7 cellular contexts compared by ENCODE assay signal in the genomic region with DNA sequence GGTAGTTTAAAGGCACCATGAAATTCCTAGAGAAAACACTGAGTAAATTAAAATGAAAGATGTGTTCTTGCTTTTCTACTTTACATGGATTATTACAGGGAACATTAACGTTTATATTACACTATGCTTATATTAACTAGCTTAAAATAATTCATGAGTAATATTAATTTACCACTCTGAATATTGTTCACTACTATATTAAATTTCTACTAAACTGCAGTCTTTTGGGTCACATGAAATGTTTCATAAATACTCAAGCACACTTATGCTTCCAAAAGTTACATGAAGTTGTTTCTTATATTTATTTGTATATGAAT. TPM values are rescaled to one million over a fixed set of nuclear protein-coding genes. Genes with fewer than 3 reads are reported as not detected.
A peak's percentile ranks its signal among the peaks of the same experiment; 100 is the strongest.
DNase-seq lines count a peak whose midpoint lies in the region; ATAC-seq lines count a peak whose summit lies in the region.

No MANE protein-coding gene starts in this region.

- peaks cover 39% of the 10 kb centered on the region for H3K4me1 ChIP-seq in stomach smooth muscle (ENCODE audit: control insufficient read depth, insufficient read depth, low read length)

- peaks cover 24 to 38% (median 25%) of the 10 kb centered on the region in 3 donors for H3K4me1 Mint-ChIP-seq in IgD-negative memory B cell
- H3K4me1 Mint-ChIP-seq in activated CD8-positive, alpha-beta T cell treated with anti-CD3 and anti-CD28 coated beads, Interleukin-2, amount 10 ng/mL, durations not matched to agents 7 days and 5 days (ENCODE audit: low read depth), result peaks cover 49% of the 10 kb centered on the region

- H3K27ac ChIP-seq in layer of hippocampus (ENCODE audit: low read depth, low read length) (peak overlapping the region; percentile 98), stomach smooth muscle (ENCODE audit: low read length) (peak overlapping the region; percentile 88)

- H3K9ac ChIP-seq in stomach smooth muscle (ENCODE audit: low read length in 2 of 2), result peak overlapping the region in 1 of 2 donors; percentile 1

- H3K27me3 ChIP-seq in layer of hippocampus (ENCODE audit: control insufficient read depth, insufficient read depth, low read length) (no peaks in the 10 kb centered on the region), stomach smooth muscle (ENCODE audit: control insufficient read depth in 1 of 2, insufficient read depth in 2 of 2, low read length in 2 of 2) (no peaks in the 10 kb centered on the region)

- POLR2A ChIA-PET in activated CD8-positive, alpha-beta T cell treated with anti-CD3 and anti-CD28 coated beads, Interleukin-2, amount 10 ng/mL, durations not matched to agents 7 days and 5 days (lab: Charles Lee), result interaction anchor here (0.7 to 2.3 kb wide), 2 partner anchors 10 to 72 kb away, joined by 3 to 13 read pairs; a partner anchor contains a TSS

- peak overlapping the region; percentile 65 to 87 (median 79) for H3K4me3 Mint-ChIP-seq in IgD-negative memory B cell
- H3K4me3 Mint-ChIP-seq in activated CD8-positive, alpha-beta T cell treated with anti-CD3 and anti-CD28 coated beads, Interleukin-2, amount 10 ng/mL, durations not matched to agents 7 days and 5 days, result peak overlapping the region; percentile 56

- peak overlapping the region in 1 of 2 donors; percentile 59 for H3K4me3 ChIP-seq in stomach smooth muscle (ENCODE audit: low read length in 2 of 2)

- no peaks in the 10 kb centered on the region for H3K36me3 ChIP-seq in stomach smooth muscle (ENCODE audit: control insufficient read depth in 2 of 2, insufficient read depth in 2 of 2, low read length in 2 of 2)

- CTCF ChIA-PET in activated CD8-positive, alpha-beta T cell treated with anti-CD3 and anti-CD28 coated beads, Interleukin-2, amount 10 ng/mL, durations not matched to agents 7 days and 5 days (lab: Charles Lee), result interaction anchor here (1.0 to 1.7 kb wide), 7 partner anchors 10 to 1072 kb away, joined by 3 to 10 read pairs (median 3); a partner anchor contains a TSS

- no peak for ATAC-seq in activated CD8-positive, alpha-beta T cell treated with anti-CD3 and anti-CD28 coated beads, Interleukin-2, amount 10 ng/mL, durations not matched to agents 7 days and 5 days
- ATAC-seq in GM21528 (IDR thresholded peaks at IDR 0.05; ENCODE audit: low FRiP score, unreplicated experiment), result no peak

- DNase-seq in activated CD8-positive, alpha-beta T cell treated with anti-CD3 and anti-CD28 coated beads, Interleukin-2, amount 10 ng/mL, durations not matched to agents 7 days and 5 days, result no peak
- DNase-seq in activated CD8-positive, alpha-beta memory T cell treated with anti-CD3 and anti-CD28 coated beads, Interleukin-2, amount 50 U/mL, for 48 hours, result no peak
- DNase-seq in stimulated activated CD4-positive, alpha-beta T cell treated with anti-CD3 and anti-CD28 coated beads, Interleukin-4, amount 100 ng/mL, for 24 hours, result no peak

- H3K9me3 ChIP-seq in stomach smooth muscle (ENCODE audit: control insufficient read depth in 2 of 2, low read length in 2 of 2), result no peaks in the 10 kb centered on the region

- H3K27me3 Mint-ChIP-seq in IgD-negative memory B cell, result no peaks in the 10 kb centered on the region
- peaks cover 2% of the 10 kb centered on the region for H3K27me3 Mint-ChIP-seq in activated CD8-positive, alpha-beta T cell treated with anti-CD3 and anti-CD28 coated beads, Interleukin-2, amount 10 ng/mL, durations not matched to agents 7 days and 5 days (ENCODE audit: low read depth)

- H3K36me3 Mint-ChIP-seq in IgD-negative memory B cell, result peaks cover 3% of the 10 kb centered on the region
- H3K36me3 Mint-ChIP-seq in activated CD8-positive, alpha-beta T cell treated with anti-CD3 and anti-CD28 coated beads, Interleukin-2, amount 10 ng/mL, durations not matched to agents 7 days and 5 days (ENCODE audit: low read depth), result peaks cover 7% of the 10 kb centered on the region

- peak overlapping the region; percentile 95 to 99 (median 96) for H3K27ac Mint-ChIP-seq in IgD-negative memory B cell
- H3K27ac Mint-ChIP-seq in activated CD8-positive, alpha-beta T cell treated with anti-CD3 and anti-CD28 coated beads, Interleukin-2, amount 10 ng/mL, durations not matched to agents 7 days and 5 days, result peak overlapping the region; percentile 91

- H3K9me3 Mint-ChIP-seq in IgD-negative memory B cell, result no peaks in the 10 kb centered on the region
- no peaks in the 10 kb centered on the region for H3K9me3 Mint-ChIP-seq in activated CD8-positive, alpha-beta T cell treated with anti-CD3 and anti-CD28 coated beads, Interleukin-2, amount 10 ng/mL, durations not matched to agents 7 days and 5 days (ENCODE audit: insufficient read depth)

RNA-seq across cellular contexts. Expression of a gene that starts 3.4 kb away (rescaled TPM):
- 141 TPM for polyA plus RNA-seq in IgD-negative memory B cell
- 10 to 100 TPM; 40.2 to 45.3 TPM for total RNA-seq in activated CD8-positive, alpha-beta T cell treated with anti-CD3 and anti-CD28 coated beads, Interleukin-2, amount 10 ng/mL, durations not matched to agents 7 days and 5 days

RNA-seq across cellular contexts. Expression of a gene that starts 5.2 kb away (rescaled TPM):
- 22.1 TPM for polyA plus RNA-seq in IgD-negative memory B cell
- total RNA-seq in activated CD8-positive, alpha-beta T cell treated with anti-CD3 and anti-CD28 coated beads, Interleukin-2, amount 10 ng/mL, durations not matched to agents 7 days and 5 days, result 10 to 100 TPM; 29.3 to 30.1 TPM
